In the genomic region with DNA sequence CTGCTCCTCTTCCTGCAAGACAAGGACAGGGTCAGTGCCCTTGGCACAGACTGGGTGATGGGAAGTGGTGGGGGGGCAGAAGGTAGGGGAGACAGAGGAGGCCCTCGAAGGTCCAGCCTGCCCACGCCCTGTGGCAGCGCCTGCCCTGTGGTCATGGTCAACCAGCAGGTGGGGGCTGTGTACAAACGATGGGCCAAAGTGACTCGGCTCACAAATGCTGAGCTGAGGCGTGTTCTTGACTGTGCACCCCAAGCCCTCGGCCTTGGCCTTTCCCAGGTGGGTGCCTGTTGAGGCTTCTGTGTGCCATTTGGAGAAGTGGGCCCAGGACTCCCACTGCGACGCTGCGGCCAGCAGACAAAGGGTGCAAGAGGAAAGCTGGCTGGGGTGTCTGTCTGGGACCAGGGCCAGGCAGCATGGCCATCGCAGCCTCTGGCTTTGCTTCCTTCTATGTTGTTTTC, we compare ENCODE assay signal across 8 cellular contexts. TPM values are rescaled to one million over a fixed set of nuclear protein-coding genes. Genes with fewer than 3 reads are reported as not detected.
A peak's percentile ranks its signal among the peaks of the same experiment; 100 is the strongest.
DNase-seq lines count a peak whose midpoint lies in the region; FAIRE-seq and TF ChIP-seq lines count a peak whose summit lies in the region.
"Had no signal": no experiment of that assay in that cellular context is flagged by ENCODE, and none has a peak within 500 bp of the region (broad histone marks: within the 10 kb centered on the region; RNA-seq: fewer than 3 reads in every experiment).

No MANE protein-coding gene starts in this region.

- CTCF ChIA-PET in endothelial cell of umbilical vein (lab: Charles Lee): interaction anchor here (0.8 to 1.5 kb wide), 8 partner anchors 14 to 110 kb away, joined by 3 to 9 read pairs (median 6); partner anchors contain the start of gene MXRA7

- no peak for TF ChIP-seq CTCF in endothelial cell of umbilical vein (IDR thresholded peaks at IDR 0.05; ENCODE audit: extremely low read depth in 1 of 2, insufficient read depth in 1 of 2, low read depth in 1 of 2, low read length in 2 of 2)
- peak in 1 of 3 donors; percentile 25 for TF ChIP-seq CTCF in ovary (IDR thresholded peaks at IDR 0.05)

- H3K4me1 ChIP-seq in endothelial cell of umbilical vein (ENCODE audit: control insufficient read depth, extremely low read depth, insufficient read depth, low read length): peaks cover 14% of the 10 kb centered on the region
- peaks cover 24% of the 10 kb centered on the region for H3K4me1 ChIP-seq in ovary (ENCODE audit: insufficient read depth)

- H3K9me1 ChIP-seq in endothelial cell of umbilical vein (replicated peaks; ENCODE audit: control insufficient read depth, extremely low read depth, insufficient read depth, low read length): no peaks in the 10 kb centered on the region

- peak overlapping the region; percentile 10 for H3K27ac ChIP-seq in endothelial cell of umbilical vein (ENCODE audit: insufficient read depth, low read depth, low read length)
- peak overlapping the region; percentile 46 to 71 for H3K27ac ChIP-seq in ovary
- H3K27ac ChIP-seq: C4-2B had no signal

- no peak for TF ChIP-seq EP300 in ovary (IDR thresholded peaks at IDR 0.05)

- H4K20me1 ChIP-seq in endothelial cell of umbilical vein (replicated peaks; ENCODE audit: control insufficient read depth, extremely low read depth, insufficient read depth, low read length): no peaks in the 10 kb centered on the region

- peaks cover 5% of the 10 kb centered on the region for H3K79me2 ChIP-seq in endothelial cell of umbilical vein (ENCODE audit: control insufficient read depth, insufficient read depth, low read length)

- H3K9ac ChIP-seq in endothelial cell of umbilical vein (replicated peaks; ENCODE audit: extremely low read depth, insufficient read depth, low read length): no peak overlapping the region

- intact Hi-C loops in endothelial cell of umbilical vein (cut with micrococcal nuclease): no loop called here
- intact Hi-C loops in ovary (cut with DNase I): loop anchor here in 1 of 4 donors (5.0 to 10.0 kb wide), 2 partner anchors 34 to 163 kb away; no protein-coding TSS in a partner anchor

- FAIRE-seq in endothelial cell of umbilical vein (lab: Jason Lieb, UNC): peak; percentile 49

- H3K4me3 ChIP-seq in endothelial cell of umbilical vein (replicated peaks in 1 of 3; ENCODE audit: insufficient read depth in 1 of 3, low read depth in 1 of 3, low read length in 3 of 3) (no peak overlapping the region), ovary (no peak overlapping the region)

- TF ChIP-seq POLR2A in endothelial cell of umbilical vein (IDR thresholded peaks at IDR 0.05; ENCODE audit: low read depth, low read length): no peak
- TF ChIP-seq POLR2A in ovary (IDR thresholded peaks at IDR 0.05): no peak

- POLR2A ChIA-PET in endothelial cell of umbilical vein (lab: Charles Lee): no interaction called here

- dilution Hi-C loops in endothelial cell of umbilical vein (cut with MboI; ENCODE audit: extremely low pct_ligation_motif_present, low sequenced_read_pairs): no loop called here

- H2AFZ ChIP-seq in endothelial cell of umbilical vein (ENCODE audit: low read depth, low read length): no peak overlapping the region

- no TSS peak for BruUV-seq in endothelial cell of umbilical vein (replicated peaks; lab: Mats Ljungman, UMichigan)

- 22 to 42% (median 25%) methylated on average over 11 of the region's 11 CpGs for WGBS in ovary, 3 donors

- H3K36me3 ChIP-seq in endothelial cell of umbilical vein (ENCODE audit: control insufficient read depth in 2 of 2, extremely low read depth in 1 of 2, insufficient read depth in 2 of 2, low read length in 2 of 2): peaks cover 0 to 5% of the 10 kb centered on the region in 2 experiments
- no peaks in the 10 kb centered on the region for H3K36me3 ChIP-seq in ovary

- DNase-seq in ELR (ENCODE audit: low read depth) (peak; percentile 62), endothelial cell of umbilical vein (ENCODE audit: low read depth, low spot score) (no peak), ovary (peak in 4 of 5 donors; percentile 53 to 82 (median 66)), GOT3 (lab: John Stamatoyannopoulos, UW) (no peak), cerebellum (ENCODE audit: low spot score) (no peak)
- DNase-seq in activated CD4-positive, alpha-beta T cell treated with anti-CD3 and anti-CD28 coated beads, Interleukin-2, amount 50 U/mL, for 48 hours: no peak
- DNase-seq: NCI-H2029 had no signal

- H3K27me3 ChIP-seq in endothelial cell of umbilical vein (ENCODE audit: control insufficient read depth in 2 of 2, insufficient read depth in 2 of 2, low read length in 2 of 2): no peaks in the 10 kb centered on the region
- no peaks in the 10 kb centered on the region for H3K27me3 ChIP-seq in ovary

- H3K9me3 ChIP-seq in endothelial cell of umbilical vein (replicated peaks; ENCODE audit: control insufficient read depth, insufficient read depth, low read length) (no peaks in the 10 kb centered on the region), ovary (no peaks in the 10 kb centered on the region)

- no peak overlapping the region for H3K4me2 ChIP-seq in endothelial cell of umbilical vein (ENCODE audit: insufficient read depth, low read length)

TF ChIP-seq in endothelial cell of umbilical vein, 7 proteins besides CTCF, POLR2A, EP300 and RAD21 (continues in another document):
- TF ChIP-seq MYC (IDR thresholded peaks at IDR 0.05; ENCODE audit: low read depth, low read length) (no peak), MAX (IDR thresholded peaks at IDR 0.05; ENCODE audit: insufficient read depth, insufficient read length) (no peak), GATA2 (IDR thresholded peaks at IDR 0.05; ENCODE audit: insufficient read depth, insufficient read length, low read depth, low read length) (no peak)

RNA-seq across cellular contexts. Expression of gene MXRA7, which starts 22.6 kb away (rescaled TPM):
- total RNA-seq in endothelial cell of umbilical vein (85.5 and 95.8 TPM in 2 replicates), ovary (100 to 1,000 TPM; 107 to 210 (median 181) TPM), cerebellum (56.8 TPM)
- polyA plus RNA-seq in endothelial cell of umbilical vein (42.0 and 49.5 TPM in 2 replicates), ovary (100 to 1,000 TPM; 199 to 759 TPM)
- polyA plus RNA-seq in endothelial cell of umbilical vein (2011; cell fraction: cytosol; rRNA removed): 61.8 and 71.7 TPM in 2 replicates
- polyA plus RNA-seq in endothelial cell of umbilical vein (2011; cell fraction: nucleus; rRNA removed): 26.0 and 27.2 TPM in 2 replicates
- 110 and 134 TPM in 2 replicates for polyA plus RNA-seq in endothelial cell of umbilical vein (2012)
- polyA minus RNA-seq in endothelial cell of umbilical vein: 57.2 and 57.4 TPM in 2 replicates
- 8.2 TPM for polyA minus RNA-seq in endothelial cell of umbilical vein (2011; cell fraction: cytosol; rRNA and poly(A)+ RNA removed)
- 10.1 and 10.8 TPM in 2 replicates for polyA minus RNA-seq in endothelial cell of umbilical vein (2011; cell fraction: nucleus; rRNA and poly(A)+ RNA removed)

RNA-seq across cellular contexts. Expression of gene JMJD6, which starts 38.2 kb away (rescaled TPM):
- 36.6 and 41.6 TPM in 2 replicates for total RNA-seq in endothelial cell of umbilical vein
- 18.4 and 19.8 TPM in 2 replicates for polyA plus RNA-seq in endothelial cell of umbilical vein
- 15.0 and 16.0 TPM in 2 replicates for polyA plus RNA-seq in endothelial cell of umbilical vein (2011; cell fraction: cytosol; rRNA removed)
- 19.2 and 25.9 TPM in 2 replicates for polyA plus RNA-seq in endothelial cell of umbilical vein (2011; cell fraction: nucleus; rRNA removed)
- polyA plus RNA-seq in endothelial cell of umbilical vein (2012): 35.8 and 40.0 TPM in 2 replicates
- 7.2 and 14.3 TPM in 2 replicates for polyA minus RNA-seq in endothelial cell of umbilical vein
- 16.6 TPM for polyA minus RNA-seq in endothelial cell of umbilical vein (2011; cell fraction: cytosol; rRNA and poly(A)+ RNA removed)
- 7.3 and 13.0 TPM in 2 replicates for polyA minus RNA-seq in endothelial cell of umbilical vein (2011; cell fraction: nucleus; rRNA and poly(A)+ RNA removed)
- total RNA-seq in ovary: 10 to 100 TPM; 20.1 to 49.8 (median 38.1) TPM
- polyA plus RNA-seq in ovary: 10 to 100 TPM; 19.5 to 28.2 TPM
- total RNA-seq in cerebellum: 20.1 TPM

RNA-seq across cellular contexts. Expression of gene METTL23, which starts 38.4 kb away (rescaled TPM):
- total RNA-seq in endothelial cell of umbilical vein (19.5 and 20.0 TPM in 2 replicates), ovary (10 to 100 TPM; 20.9 to 36.6 (median 31.8) TPM), cerebellum (11.1 TPM)
- polyA plus RNA-seq in endothelial cell of umbilical vein (28.9 and 33.4 TPM in 2 replicates), ovary (10 to 100 TPM; 37.9 to 47.4 TPM)
- 23.8 and 31.3 TPM in 2 replicates for polyA plus RNA-seq in endothelial cell of umbilical vein (2011; cell fraction: cytosol; rRNA removed)
- 26.1 and 28.9 TPM in 2 replicates for polyA plus RNA-seq in endothelial cell of umbilical vein (2011; cell fraction: nucleus; rRNA removed)
- 25.7 and 30.1 TPM in 2 replicates for polyA plus RNA-seq in endothelial cell of umbilical vein (2012)
- polyA minus RNA-seq in endothelial cell of umbilical vein: 11.6 and 30.1 TPM in 2 replicates
- polyA minus RNA-seq in endothelial cell of umbilical vein (2011; cell fraction: cytosol; rRNA and poly(A)+ RNA removed): 12.3 TPM
- polyA minus RNA-seq in endothelial cell of umbilical vein (2011; cell fraction: nucleus; rRNA and poly(A)+ RNA removed): 10.6 and 11.6 TPM in 2 replicates

RNA-seq across cellular contexts. Expression of gene ST6GALNAC1, which starts 44.6 kb away (rescaled TPM):
- 0.55 TPM in 1 of 2 replicates, not detected in the other for total RNA-seq in endothelial cell of umbilical vein
- polyA plus RNA-seq in endothelial cell of umbilical vein: 0.19 and 0.25 TPM in 2 replicates
- polyA plus RNA-seq in endothelial cell of umbilical vein (2011; cell fraction: cytosol; rRNA removed): 0.03 and 0.21 TPM in 2 replicates
- 0.14 TPM in 1 of 2 replicates, not detected in the other for polyA plus RNA-seq in endothelial cell of umbilical vein (2011; cell fraction: nucleus; rRNA removed)
- 0.46 and 1.1 TPM in 2 replicates for polyA plus RNA-seq in endothelial cell of umbilical vein (2012)
- 0.21 and 1.6 TPM in 2 replicates for polyA minus RNA-seq in endothelial cell of umbilical vein
- polyA minus RNA-seq in endothelial cell of umbilical vein (2011; cell fraction: cytosol; rRNA and poly(A)+ RNA removed): 6.1 TPM
- polyA minus RNA-seq in endothelial cell of umbilical vein (2011; cell fraction: nucleus; rRNA and poly(A)+ RNA removed): not detected in 2 replicates
- 10 to 100 TPM in 1 of 7 donors, 1 to 10 TPM in 4, under 1 TPM in 2; 0.73 to 10.5 (median 3.7) TPM for total RNA-seq in ovary
- polyA plus RNA-seq in ovary: 1 to 10 TPM; 3.6 to 6.1 TPM
- total RNA-seq in cerebellum: 0.36 TPM

RNA-seq across cellular contexts. Expression of gene SRSF2, which starts 48.9 kb away (rescaled TPM):
- total RNA-seq in endothelial cell of umbilical vein (303 and 307 TPM in 2 replicates), ovary (100 to 1,000 TPM; 149 to 245 (median 174) TPM), cerebellum (114 TPM)
- polyA plus RNA-seq in endothelial cell of umbilical vein (283 and 380 TPM in 2 replicates), ovary (100 to 1,000 TPM; 126 to 152 TPM)
- 151 and 197 TPM in 2 replicates for polyA plus RNA-seq in endothelial cell of umbilical vein (2011; cell fraction: cytosol; rRNA removed)
- polyA plus RNA-seq in endothelial cell of umbilical vein (2011; cell fraction: nucleus; rRNA removed): 453 and 593 TPM in 2 replicates
- 179 and 283 TPM in 2 replicates for polyA plus RNA-seq in endothelial cell of umbilical vein (2012)
- 190 and 266 TPM in 2 replicates for polyA minus RNA-seq in endothelial cell of umbilical vein
- 372 TPM for polyA minus RNA-seq in endothelial cell of umbilical vein (2011; cell fraction: cytosol; rRNA and poly(A)+ RNA removed)
- 199 and 376 TPM in 2 replicates for polyA minus RNA-seq in endothelial cell of umbilical vein (2011; cell fraction: nucleus; rRNA and poly(A)+ RNA removed)

Comparison
In these comparisons a context has a peak if more than half of its experiments do, and no peak if none do; other contexts are left out.
1. DNase-seq: peak in ELR (single experiment) and ovary (4 of 5); none in endothelial cell of umbilical vein (single experiment), activated CD4-positive, alpha-beta T cell treated with anti-CD3 and anti-CD28 coated beads, Interleukin-2, amount 50 U/mL, for 48 hours (0 of 2), GOT3 (single experiment) and cerebellum (single experiment).